In the genomic region with DNA sequence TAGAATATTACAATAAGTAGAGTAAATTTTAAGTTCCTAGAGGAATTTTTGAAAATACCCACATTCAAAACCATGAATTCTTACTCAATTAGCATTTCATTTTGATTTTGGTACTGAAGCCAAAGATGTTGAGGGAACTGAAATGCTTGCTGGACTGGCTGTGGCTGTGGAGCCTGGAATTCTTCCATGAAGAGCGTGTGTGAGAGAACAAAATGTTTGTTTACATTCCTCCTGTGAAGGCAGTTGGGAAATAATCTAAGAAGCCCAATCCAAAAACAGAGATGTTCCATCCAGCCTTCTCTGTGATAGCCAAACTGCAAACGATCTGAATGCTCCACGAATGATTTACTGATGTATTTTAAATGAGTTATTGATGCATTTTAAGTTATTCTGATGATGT, we compare ENCODE assay signal across 11 cellular contexts. TPM values are rescaled to one million over a fixed set of nuclear protein-coding genes. Genes with fewer than 3 reads are reported as not detected.
DNase-seq lines count a peak whose midpoint lies in the region; ATAC-seq, FAIRE-seq and TF ChIP-seq lines count a peak whose summit lies in the region.
"Had no signal": no experiment of that assay in that cellular context is flagged by ENCODE, and none has a peak within 500 bp of the region (broad histone marks: within the 10 kb centered on the region; RNA-seq: fewer than 3 reads in every experiment).

No MANE protein-coding gene starts in this region.

- H3K27me3 ChIP-seq in HepG2 (ENCODE audit: control insufficient read depth in 1 of 2, insufficient read depth in 2 of 2, low read length in 2 of 2) (no peaks in the 10 kb centered on the region), stomach smooth muscle (ENCODE audit: control insufficient read depth in 1 of 2, insufficient read depth in 2 of 2, low read length in 2 of 2) (no peaks in the 10 kb centered on the region)

- CTCF ChIA-PET in HepG2 (lab: Yijun Ruan, JAX; ENCODE audit: low intra/inter-chr PET ratio, low total read pairs): no interaction called here

- BruUV-seq in HepG2 (replicated peaks; lab: Mats Ljungman, UMichigan): no TSS peak

- H3K27ac ChIP-seq in coronary artery (peak overlapping the region; percentile 67 to 92), HepG2 (ENCODE audit: extremely low read length, insufficient read depth, low read length) (no peak overlapping the region), stomach smooth muscle (ENCODE audit: low read length) (peak overlapping the region; percentile 74)
- H3K27ac ChIP-seq: parathyroid adenoma had no signal

- H3K4me2 ChIP-seq in HepG2 (ENCODE audit: low read depth, low read length): no peak overlapping the region

- H3K9ac ChIP-seq in HepG2 (ENCODE audit: insufficient read depth, low read depth, low read length) (no peak overlapping the region), stomach smooth muscle (ENCODE audit: low read length in 2 of 2) (no peak overlapping the region)
- H3K9ac ChIP-seq: parathyroid adenoma had no signal

- in situ Hi-C loops in HepG2 (cut with HindIII; ENCODE audit: extremely low pct_ligation_motif_present, low pct_unique_long_range_greater_than_20kb) (no loop called here), GM13977 (cut with MboI; ENCODE audit: low pct_unique_long_range_greater_than_20kb, low sequenced_read_pairs, unreplicated experiment) (no loop called here)

- no peaks in the 10 kb centered on the region for H4K20me1 ChIP-seq in HepG2 (ENCODE audit: insufficient read depth, low read length)

- TF ChIP-seq CTCF in coronary artery (IDR thresholded peaks at IDR 0.05): no peak
- no peak for TF ChIP-seq CTCF in HepG2 (CRISPR knock-in tag; IDR thresholded peaks at IDR 0.05)
- TF ChIP-seq CTCF in GM13977 (IDR thresholded peaks at IDR 0.05; ENCODE audit: extremely low read depth, insufficient read depth, missing control alignments): no peak

- 4% methylated on average over 3 of the region's 3 CpGs for WGBS in HepG2 (ENCODE audit: low lambda C conversion rate)

- H3K4me3 ChIP-seq in coronary artery (peak overlapping the region; percentile 20), HepG2 (replicated peaks in 1 of 3; ENCODE audit: insufficient read depth in 1 of 3, low read depth in 2 of 3, low read length in 3 of 3) (no peak overlapping the region), stomach smooth muscle (ENCODE audit: low read length in 2 of 2) (no peak overlapping the region)

- POLR2A ChIA-PET in HepG2 (lab: Yijun Ruan, JAX): no interaction called here

- intact Hi-C loops in HepG2 (cut with micrococcal nuclease; ENCODE audit: unreplicated experiment): no loop called here

- H3K36me3 ChIP-seq in HepG2 (replicated peaks in 1 of 2; ENCODE audit: control insufficient read depth in 1 of 2, insufficient read depth in 2 of 2, low read length in 2 of 2): no peaks in the 10 kb centered on the region
- H3K36me3 ChIP-seq in stomach smooth muscle (ENCODE audit: control insufficient read depth in 2 of 2, insufficient read depth in 2 of 2, low read length in 2 of 2): no peaks in the 10 kb centered on the region

- no peak for TF ChIP-seq POLR2A in HepG2 (IDR thresholded peaks at IDR 0.05; ENCODE audit: insufficient read depth in 1 of 2, low read depth in 2 of 2, low read length in 2 of 2)

- 0 out of 2 replicates have a peak, but pooled peaks cover 7% of the 10 kb centered on the region for H3K4me1 ChIP-seq in HepG2 (ENCODE audit: insufficient read depth, low read length)
- peaks cover 18% of the 10 kb centered on the region for H3K4me1 ChIP-seq in stomach smooth muscle (ENCODE audit: control insufficient read depth, insufficient read depth, low read length)
- H3K4me1 ChIP-seq: parathyroid adenoma had no signal

- DNase-seq in HCEC 1CT (peak; percentile 52), coronary artery (ENCODE audit: low spot score) (no peak), HepG2 (ENCODE audit: low spot score) (no peak), GM19239 (ENCODE audit: insufficient read length, low spot score) (no peak), GM13977 (ENCODE audit: low spot score) (no peak), NCI-H748 (lab: John Stamatoyannopoulos, UW; ENCODE audit: unreplicated experiment) (no peak)
- no peak for DNase-seq in activated CD4-positive, CD25-positive, alpha-beta regulatory T cell treated with anti-CD3 and anti-CD28 coated beads, Interleukin-2, amount 50 U/mL, for 72 hours
- DNase-seq: MM.1S, T1000 had no signal

- no peaks in the 10 kb centered on the region for H3K79me2 ChIP-seq in HepG2 (ENCODE audit: insufficient read depth, low read length)
- H3K79me2 ChIP-seq: parathyroid adenoma had no signal

- no peak for ATAC-seq in HepG2

- no peak for FAIRE-seq in HepG2 (lab: Jason Lieb, UNC)
- no peak for FAIRE-seq in GM19239 (lab: Jason Lieb, UNC)

- no peak for TF ChIP-seq RAD21 in HepG2 (CRISPR knock-in tag; IDR thresholded peaks at IDR 0.05)

- H2AFZ ChIP-seq in HepG2 (ENCODE audit: low read length): no peak overlapping the region
- H2AFZ ChIP-seq: parathyroid adenoma had no signal

- TF ChIP-seq EP300 in HepG2 (IDR thresholded peaks at IDR 0.05; ENCODE audit: low read depth in 2 of 2, low read length in 2 of 2) (no peak), HepG2 (CRISPR knock-in tag; IDR thresholded peaks at IDR 0.05; ENCODE audit: borderline replicate concordance) (no peak)

- H3K9me3 ChIP-seq in HepG2 (ENCODE audit: low read length) (peaks cover 15% of the 10 kb centered on the region), stomach smooth muscle (ENCODE audit: control insufficient read depth in 2 of 2, low read length in 2 of 2) (no peaks in the 10 kb centered on the region)

RNA-seq across cellular contexts. Expression of a gene that starts 3.8 kb away (rescaled TPM):
- 0.40 and 1.2 TPM in 2 replicates for total RNA-seq in HepG2 (2016; rRNA removed; fragmentation: Illumina TruSeq; extraction: Trizol)
- not detected in 2 replicates for total RNA-seq in HepG2 (2016; cell fraction: cytosol; rRNA removed; fragmentation: Illumina TruSeq; extraction: Trizol; ENCODE audit: low read depth)
- total RNA-seq in HepG2 (2016; cell fraction: insoluble cytoplasmic fraction; rRNA removed; fragmentation: Illumina TruSeq; extraction: Trizol): 0.69 and 1.5 TPM in 2 replicates
- 0.31 TPM in 1 of 2 replicates, not detected in the other for total RNA-seq in HepG2 (2016; cell fraction: membrane; rRNA removed; fragmentation: Illumina TruSeq; extraction: Trizol)
- total RNA-seq in HepG2 (2016; cell fraction: nucleus; rRNA removed; fragmentation: Illumina TruSeq; extraction: Trizol): 0.31 and 0.37 TPM in 2 replicates
- polyA plus RNA-seq in HepG2 (2011; rRNA removed): 0.05 TPM in 1 of 2 replicates, not detected in the other
- 0.03 TPM in 1 of 2 replicates, not detected in the other for polyA plus RNA-seq in HepG2 (2011; cell fraction: cytosol; rRNA removed)
- polyA plus RNA-seq in HepG2 (2011; cell fraction: nucleus; rRNA removed): not detected in 2 replicates
- not detected in 2 replicates for polyA plus RNA-seq in HepG2 (2012)
- polyA plus RNA-seq in HepG2 (2016; cell fraction: cytosol; fragmentation: Illumina TruSeq; extraction: Trizol; ENCODE audit: low read depth): 0.06 and 0.07 TPM in 2 replicates
- 0.38 and 0.71 TPM in 2 replicates for polyA plus RNA-seq in HepG2 (2016; cell fraction: insoluble cytoplasmic fraction; fragmentation: Illumina TruSeq; extraction: Trizol; ENCODE audit: low read depth)
- 0.08 TPM in 1 of 2 replicates, not detected in the other for polyA plus RNA-seq in HepG2 (2016; cell fraction: membrane; fragmentation: Illumina TruSeq; extraction: Trizol; ENCODE audit: low read depth)
- polyA plus RNA-seq in HepG2 (2016; cell fraction: nucleus; fragmentation: Illumina TruSeq; extraction: Trizol; ENCODE audit: insufficient read depth, low read depth): 0.35 and 0.72 TPM in 2 replicates
- not detected in 2 replicates for polyA minus RNA-seq in HepG2 (2011; rRNA and poly(A)+ RNA removed; ENCODE audit: low replicate concordance)
- not detected in 2 replicates for polyA minus RNA-seq in HepG2 (2011; cell fraction: cytosol; rRNA and poly(A)+ RNA removed)
- polyA minus RNA-seq in HepG2 (2011; cell fraction: nucleus; rRNA and poly(A)+ RNA removed): not detected in 2 replicates

RNA-seq across cellular contexts. Expression of a gene that starts 27.6 kb away (rescaled TPM):
- not detected in 2 replicates for total RNA-seq in HepG2 (2016; rRNA removed; fragmentation: Illumina TruSeq; extraction: Trizol)
- not detected in 2 replicates for total RNA-seq in HepG2 (2016; cell fraction: cytosol; rRNA removed; fragmentation: Illumina TruSeq; extraction: Trizol; ENCODE audit: low read depth)
- not detected in 2 replicates for total RNA-seq in HepG2 (2016; cell fraction: insoluble cytoplasmic fraction; rRNA removed; fragmentation: Illumina TruSeq; extraction: Trizol)
- total RNA-seq in HepG2 (2016; cell fraction: membrane; rRNA removed; fragmentation: Illumina TruSeq; extraction: Trizol): not detected in 2 replicates
- total RNA-seq in HepG2 (2016; cell fraction: nucleus; rRNA removed; fragmentation: Illumina TruSeq; extraction: Trizol): not detected in 2 replicates
- not detected in 2 replicates for polyA plus RNA-seq in HepG2 (2011; rRNA removed)
- polyA plus RNA-seq in HepG2 (2011; cell fraction: cytosol; rRNA removed): not detected in 2 replicates
- 0.21 TPM in 1 of 2 replicates, not detected in the other for polyA plus RNA-seq in HepG2 (2011; cell fraction: nucleus; rRNA removed)
- 0.11 TPM in 2 replicates for polyA plus RNA-seq in HepG2 (2012)
- polyA plus RNA-seq in HepG2 (2016; cell fraction: cytosol; fragmentation: Illumina TruSeq; extraction: Trizol; ENCODE audit: low read depth): not detected in 2 replicates
- not detected in 2 replicates for polyA plus RNA-seq in HepG2 (2016; cell fraction: insoluble cytoplasmic fraction; fragmentation: Illumina TruSeq; extraction: Trizol; ENCODE audit: low read depth)
- polyA plus RNA-seq in HepG2 (2016; cell fraction: membrane; fragmentation: Illumina TruSeq; extraction: Trizol; ENCODE audit: low read depth): not detected in 2 replicates
- polyA plus RNA-seq in HepG2 (2016; cell fraction: nucleus; fragmentation: Illumina TruSeq; extraction: Trizol; ENCODE audit: insufficient read depth, low read depth): not detected in 2 replicates
- polyA minus RNA-seq in HepG2 (2011; rRNA and poly(A)+ RNA removed; ENCODE audit: low replicate concordance): not detected in 2 replicates
- polyA minus RNA-seq in HepG2 (2011; cell fraction: cytosol; rRNA and poly(A)+ RNA removed): not detected in 2 replicates
- polyA minus RNA-seq in HepG2 (2011; cell fraction: nucleus; rRNA and poly(A)+ RNA removed): not detected in 2 replicates

RNA-seq across cellular contexts. Expression of a gene that starts 34.2 kb away (rescaled TPM):
- 0.13 and 0.34 TPM in 2 replicates for total RNA-seq in HepG2 (2016; rRNA removed; fragmentation: Illumina TruSeq; extraction: Trizol)
- not detected in 2 replicates for total RNA-seq in HepG2 (2016; cell fraction: cytosol; rRNA removed; fragmentation: Illumina TruSeq; extraction: Trizol; ENCODE audit: low read depth)
- 0.13 and 0.45 TPM in 2 replicates for total RNA-seq in HepG2 (2016; cell fraction: insoluble cytoplasmic fraction; rRNA removed; fragmentation: Illumina TruSeq; extraction: Trizol)
- total RNA-seq in HepG2 (2016; cell fraction: membrane; rRNA removed; fragmentation: Illumina TruSeq; extraction: Trizol): 0.12 TPM in 1 of 2 replicates, not detected in the other
- 0.37 TPM in 1 of 2 replicates, not detected in the other for total RNA-seq in HepG2 (2016; cell fraction: nucleus; rRNA removed; fragmentation: Illumina TruSeq; extraction: Trizol)
- 0.12 TPM in 1 of 2 replicates, not detected in the other for polyA plus RNA-seq in HepG2 (2011; rRNA removed)
- polyA plus RNA-seq in HepG2 (2011; cell fraction: cytosol; rRNA removed): not detected in 2 replicates
- not detected in 2 replicates for polyA plus RNA-seq in HepG2 (2011; cell fraction: nucleus; rRNA removed)
- polyA plus RNA-seq in HepG2 (2012): 0.45 TPM in 1 of 2 replicates, not detected in the other
- 0.09 and 0.11 TPM in 2 replicates for polyA plus RNA-seq in HepG2 (2016; cell fraction: cytosol; fragmentation: Illumina TruSeq; extraction: Trizol; ENCODE audit: low read depth)
- 0.26 and 0.38 TPM in 2 replicates for polyA plus RNA-seq in HepG2 (2016; cell fraction: insoluble cytoplasmic fraction; fragmentation: Illumina TruSeq; extraction: Trizol; ENCODE audit: low read depth)
- not detected in 2 replicates for polyA plus RNA-seq in HepG2 (2016; cell fraction: membrane; fragmentation: Illumina TruSeq; extraction: Trizol; ENCODE audit: low read depth)
- polyA plus RNA-seq in HepG2 (2016; cell fraction: nucleus; fragmentation: Illumina TruSeq; extraction: Trizol; ENCODE audit: insufficient read depth, low read depth): 0.31 and 0.59 TPM in 2 replicates
- not detected in 2 replicates for polyA minus RNA-seq in HepG2 (2011; rRNA and poly(A)+ RNA removed; ENCODE audit: low replicate concordance)
- polyA minus RNA-seq in HepG2 (2011; cell fraction: cytosol; rRNA and poly(A)+ RNA removed): not detected in 2 replicates
- not detected in 2 replicates for polyA minus RNA-seq in HepG2 (2011; cell fraction: nucleus; rRNA and poly(A)+ RNA removed)
